In the genomic region with DNA sequence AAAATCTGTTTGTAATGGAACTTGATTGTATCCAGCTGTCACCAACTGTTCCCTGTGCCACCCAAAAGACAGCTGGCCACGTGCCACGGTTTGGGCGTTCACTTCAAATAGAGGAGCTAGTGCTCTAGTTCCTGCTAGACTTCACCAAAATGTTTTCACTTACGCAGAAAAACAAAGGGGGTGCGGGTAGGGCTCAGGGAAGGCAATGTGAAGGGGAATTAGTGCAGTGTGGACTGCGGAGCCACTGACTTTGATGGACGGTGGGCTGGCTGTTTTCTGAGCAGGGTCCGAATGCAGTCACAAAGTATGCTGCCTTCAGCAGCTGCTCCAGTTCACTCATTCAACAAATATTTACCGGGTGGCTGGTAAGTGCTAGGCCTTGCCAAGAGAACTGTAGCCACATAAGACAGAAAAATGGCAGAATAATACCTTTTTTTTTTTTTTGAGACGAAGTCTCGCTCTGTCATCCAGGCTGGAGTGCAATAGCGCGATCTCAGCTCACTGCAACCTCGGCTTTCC, we compare ENCODE assay signal across 9 cellular contexts. TPM values are rescaled to one million over a fixed set of nuclear protein-coding genes. Genes with fewer than 3 reads are reported as not detected.
DNase-seq lines count a peak whose midpoint lies in the region; TF ChIP-seq lines count a peak whose summit lies in the region.
"Had no signal": no experiment of that assay in that cellular context is flagged by ENCODE, and none has a peak within 500 bp of the region (broad histone marks: within the 10 kb centered on the region; RNA-seq: fewer than 3 reads in every experiment).

No MANE protein-coding gene starts in this region.

- peaks cover 11% of the 10 kb centered on the region for H3K36me3 Mint-ChIP-seq in activated naive CD8-positive, alpha-beta T cell

- H3K27me3 ChIP-seq in A673 (replicated peaks; ENCODE audit: insufficient read depth, low read depth, low read length, poor library complexity) (no peaks in the 10 kb centered on the region), tibial artery (no peaks in the 10 kb centered on the region)

- H3K4me1 ChIP-seq in A673 (ENCODE audit: insufficient read depth, low read length, poor library complexity, severe bottlenecking): peaks cover 28% of the 10 kb centered on the region
- peaks cover 0 to 30% (median 14%) of the 10 kb centered on the region in 4 donors for H3K4me1 ChIP-seq in tibial artery

- no peak for DNase-seq in A673 (ENCODE audit: low spot score)
- DNase-seq in NCI-H2081 (lab: John Stamatoyannopoulos, UW): peak; percentile 67 to 84
- DNase-seq in iris pigment epithelial cell (ENCODE audit: low read depth): peak; percentile 79
- DNase-seq in tibial artery: peak; percentile 87 to 89
- DNase-seq in GM13977 (ENCODE audit: low spot score): no peak
- no peak for DNase-seq in A172 (ENCODE audit: low spot score)
- DNase-seq in SKM-1 (lab: John Stamatoyannopoulos, UW; ENCODE audit: unreplicated experiment): no peak

- no peaks in the 10 kb centered on the region for H3K27me3 Mint-ChIP-seq in activated naive CD8-positive, alpha-beta T cell

- peak overlapping the region; percentile 39 for H3K4me3 Mint-ChIP-seq in activated naive CD8-positive, alpha-beta T cell
- H3K4me3 Mint-ChIP-seq: neural crest cell had no signal

- POLR2A ChIA-PET in A673 (lab: Charles Lee; ENCODE audit: low non-redundant PET): interaction anchor here (0.5 kb wide), 1 partner anchor 282 kb away, joined by 3 read pairs; no protein-coding TSS in a partner anchor

- TF ChIP-seq CTCF in A673 (conservative IDR thresholded peaks at IDR 0.05; ENCODE audit: low read depth, low read length) (no peak), tibial artery (IDR thresholded peaks at IDR 0.05) (no peak), GM13977 (IDR thresholded peaks at IDR 0.05; ENCODE audit: extremely low read depth, insufficient read depth, missing control alignments) (no peak)

- in situ Hi-C loops in GM13977 (cut with MboI; ENCODE audit: low pct_unique_long_range_greater_than_20kb, low sequenced_read_pairs, unreplicated experiment): no loop called here

- intact Hi-C loops in A673 (cut with micrococcal nuclease; ENCODE audit: unreplicated experiment): no loop called here
- intact Hi-C loops in tibial artery (cut with DNase I; ENCODE audit: low total_unique reads): no loop called here

- no peaks in the 10 kb centered on the region for H3K36me3 ChIP-seq in A673 (ENCODE audit: insufficient read depth, low read length, poor library complexity, severe bottlenecking)
- H3K36me3 ChIP-seq in tibial artery: peaks cover 9 to 35% (median 13%) of the 10 kb centered on the region in 3 donors

- CTCF ChIA-PET in A673 (lab: Charles Lee): no interaction called here

- peaks cover 67% of the 10 kb centered on the region for H3K4me1 Mint-ChIP-seq in activated naive CD8-positive, alpha-beta T cell (ENCODE audit: low read depth)

- no TSS peak for BruUV-seq in A673 (replicated peaks; lab: Mats Ljungman, UMichigan)

- H3K9me3 ChIP-seq in A673 (ENCODE audit: low read depth, low read length, poor library complexity, severe bottlenecking) (no peaks in the 10 kb centered on the region), tibial artery (no peaks in the 10 kb centered on the region)

- H3K27ac ChIP-seq in A673 (ENCODE audit: low read depth, low read length, poor library complexity, severe bottlenecking) (peak overlapping the region; percentile 63), tibial artery (peak overlapping the region; percentile 19 to 66)

- H3K27ac Mint-ChIP-seq in activated naive CD8-positive, alpha-beta T cell: peak overlapping the region; percentile 79

- H3K9me3 Mint-ChIP-seq in activated naive CD8-positive, alpha-beta T cell (ENCODE audit: low read depth): no peaks in the 10 kb centered on the region
- H3K9me3 Mint-ChIP-seq: neural crest cell had no signal

- H3K4me3 ChIP-seq in A673 (ENCODE audit: low read depth, low read length, poor library complexity, severe bottlenecking) (no peak overlapping the region), tibial artery (no peak overlapping the region)

RNA-seq across cellular contexts. Expression of a gene that starts 7.6 kb away (rescaled TPM):
- total RNA-seq in A673 (2021): 17.9 and 24.6 TPM in 2 replicates
- total RNA-seq in A172 (2014; rRNA removed; shearing (Covaris generic)): 25.5 and 43.3 TPM in 2 replicates

RNA-seq across cellular contexts. Expression of a gene that starts 50.9 kb away (rescaled TPM):
- 58.4 and 74.9 TPM in 2 replicates for total RNA-seq in A673 (2021)
- total RNA-seq in A172 (2014; rRNA removed; shearing (Covaris generic)): 15.9 and 33.6 TPM in 2 replicates

Comparison
In these comparisons a context has a peak if more than half of its experiments do, and no peak if none do; other contexts are left out.
1. DNase-seq: peak in NCI-H2081 (2 of 2), iris pigment epithelial cell (single experiment) and tibial artery (2 of 2); none in A673 (single experiment), GM13977 (single experiment), A172 (single experiment) and SKM-1 (single experiment).